ENCODE assay signal across 41 cellular contexts in genomic region chr22:19224557-19224956, GRCh38.
"Had no signal": no experiment of that assay in that cellular context is flagged by ENCODE, and none has a peak within 500 bp of the region (broad histone marks: within the 10 kb centered on the region; RNA-seq: fewer than 3 reads in every experiment).

No MANE protein-coding gene starts in this region.

- H3K27me3 Mint-ChIP-seq: activated naive CD4-positive, alpha-beta T cell treated with anti-CD3 and anti-CD28 coated beads, Interleukin-2, amount 50 U/mL, for 24 hours; activated naive CD8-positive, alpha-beta T cell; activated naive CD8-positive, alpha-beta T cell treated with anti-CD3 and anti-CD28 coated beads for 36 hours; activated naive CD8-positive, alpha-beta T cell treated with anti-CD3 and anti-CD28 coated beads, Interleukin-2, amount 10 ng/mL, durations not matched to agents 7 days and 5 days; activated naive CD8-positive, alpha-beta T cell treated with anti-CD3 and anti-CD28 coated beads, Interleukin-2, amount 50 U/mL, for 24 hours; activated T-cell treated with anti-CD3 and anti-CD28 coated beads, Interleukin-2, amount 50 U/mL, for 24 hours; activated T-helper 17 cell treated with anti-CD3 and anti-CD28 coated beads, Interleukin-2, amount 50 U/mL, for 72 hours; brain; central memory CD8-positive, alpha-beta T cell had no signal

- H3K4me1 Mint-ChIP-seq: activated naive CD4-positive, alpha-beta T cell treated with anti-CD3 and anti-CD28 coated beads, Interleukin-2, amount 10 ng/mL, durations not matched to agents 7 days and 5 days; activated naive CD4-positive, alpha-beta T cell treated with anti-CD3 and anti-CD28 coated beads, Interleukin-2, amount 50 U/mL, for 24 hours; activated naive CD8-positive, alpha-beta T cell treated with anti-CD3 and anti-CD28 coated beads for 36 hours; activated naive CD8-positive, alpha-beta T cell treated with anti-CD3 and anti-CD28 coated beads, Interleukin-2, amount 50 U/mL, for 24 hours; activated T-helper 17 cell treated with anti-CD3 and anti-CD28 coated beads, Interleukin-2, amount 50 U/mL, for 72 hours; brain; central memory CD8-positive, alpha-beta T cell had no signal

- FAIRE-seq: astrocyte, bronchial epithelial cell had no signal

- H3K9me3 Mint-ChIP-seq: activated naive CD4-positive, alpha-beta T cell treated with anti-CD3 and anti-CD28 coated beads for 36 hours; activated naive CD4-positive, alpha-beta T cell treated with anti-CD3 and anti-CD28 coated beads, Interleukin-2, amount 10 ng/mL, durations not matched to agents 7 days and 5 days; activated naive CD4-positive, alpha-beta T cell treated with anti-CD3 and anti-CD28 coated beads, Interleukin-2, amount 50 U/mL, for 24 hours; activated naive CD4-positive, alpha-beta T cell treated with anti-CD3 and anti-CD28 coated beads, Interleukin-2, amount 50 U/mL, for 72 hours; activated naive CD8-positive, alpha-beta T cell treated with anti-CD3 and anti-CD28 coated beads for 36 hours; activated naive CD8-positive, alpha-beta T cell treated with anti-CD3 and anti-CD28 coated beads, Interleukin-2, amount 10 ng/mL, durations not matched to agents 7 days and 5 days; activated naive CD8-positive, alpha-beta T cell treated with anti-CD3 and anti-CD28 coated beads, Interleukin-2, amount 50 U/mL, for 24 hours; activated T-cell treated with anti-CD3 and anti-CD28 coated beads, Interleukin-2, amount 50 U/mL, for 24 hours; activated T-cell treated with anti-CD3 and anti-CD28 coated beads, Interleukin-2, amount 50 U/mL, for 4 hours; activated T-cell treated with anti-CD3 and anti-CD28 coated beads, Interleukin-2, amount 50 U/mL, for 72 hours; activated T-helper 1 cell treated with anti-CD3 and anti-CD28 coated beads, Interleukin-12 subunit alpha, Interleukin-12 subunit beta, Interleukin-2, Interleukin-4 antibody, amounts not matched to agents 30 ng/mL and 10 ng/mL and 1 ng/mL, durations not matched to agents 14 hours and 24 hours and 36 hours; activated T-helper 17 cell treated with anti-CD3 and anti-CD28 coated beads, Interleukin-2, amount 50 U/mL, for 72 hours; activated T-helper 2 cell treated with anti-CD3 and anti-CD28 coated beads, Interferon-gamma antibody, Interleukin-2, Interleukin-4, amounts not matched to agents 10 μg/mL and 5 μg/mL and 100 μg/mL, durations not matched to agents 14 hours and 24 hours and 36 hours; brain; central memory CD8-positive, alpha-beta T cell had no signal

- DNase-seq: activated effector memory CD4-positive, alpha-beta T cell treated with anti-CD3 and anti-CD28 coated beads, Interleukin-2, amount 50 U/mL, for 16 hours; activated effector memory CD4-positive, alpha-beta T cell treated with Interleukin-2 at 50 U/mL for 16 hours; activated gamma-delta T cell; activated gamma-delta T cell treated with Interleukin-2 at 50 U/mL for 16 hours; activated naive CD4-positive, alpha-beta T cell; activated naive CD4-positive, alpha-beta T cell treated with anti-CD3 and anti-CD28 coated beads for 36 hours; activated naive CD4-positive, alpha-beta T cell treated with anti-CD3 and anti-CD28 coated beads, Interleukin-2, amount 10 ng/mL, durations not matched to agents 7 days and 5 days; activated naive CD4-positive, alpha-beta T cell treated with anti-CD3 and anti-CD28 coated beads, Interleukin-2, amount 50 U/mL, for 16 hours; activated naive CD4-positive, alpha-beta T cell treated with Interleukin-2 at 50 U/mL for 16 hours; activated naive CD8-positive, alpha-beta T cell treated with anti-CD3 and anti-CD28 coated beads for 36 hours; activated naive CD8-positive, alpha-beta T cell treated with anti-CD3 and anti-CD28 coated beads, Interleukin-2, amount 10 ng/mL, durations not matched to agents 7 days and 5 days; activated naive CD8-positive, alpha-beta T cell treated with anti-CD3 and anti-CD28 coated beads, Interleukin-2, amount 50 U/mL, for 24 hours; activated T-cell treated with anti-CD3 and anti-CD28 coated beads for 4 hours; activated T-cell treated with anti-CD3 and anti-CD28 coated beads, Interleukin-2, amount 50 U/mL, for 1 hour; activated T-cell treated with anti-CD3 and anti-CD28 coated beads, Interleukin-2, amount 50 U/mL, for 24 hours; activated T-cell treated with anti-CD3 and anti-CD28 coated beads, Interleukin-2, amount 50 U/mL, for 4 hours; activated T-cell treated with anti-CD3 and anti-CD28 coated beads, Interleukin-2, amount 50 U/mL, for 48 hours; activated T-cell treated with anti-CD3 and anti-CD28 coated beads, Interleukin-2, amount 50 U/mL, for 72 hours; amniotic stem cell; amygdala; anterior cingulate cortex; aorta; body of pancreas; brain microvascular endothelial cell; caudate nucleus; central memory CD4-positive, alpha-beta T cell; cerebellar nuclear complex had no signal

- H3K36me3 ChIP-seq: breast epithelium, cardiac muscle cell had no signal

- H3K27ac Mint-ChIP-seq: activated naive CD4-positive, alpha-beta T cell treated with anti-CD3 and anti-CD28 coated beads for 36 hours; activated naive CD4-positive, alpha-beta T cell treated with anti-CD3 and anti-CD28 coated beads, Interleukin-2, amount 10 ng/mL, durations not matched to agents 7 days and 5 days; activated naive CD4-positive, alpha-beta T cell treated with anti-CD3 and anti-CD28 coated beads, Interleukin-2, amount 50 U/mL, for 24 hours; activated naive CD4-positive, alpha-beta T cell treated with anti-CD3 and anti-CD28 coated beads, Interleukin-2, amount 50 U/mL, for 72 hours; activated naive CD8-positive, alpha-beta T cell; activated naive CD8-positive, alpha-beta T cell treated with anti-CD3 and anti-CD28 coated beads for 36 hours; activated naive CD8-positive, alpha-beta T cell treated with anti-CD3 and anti-CD28 coated beads, Interleukin-2, amount 10 ng/mL, durations not matched to agents 7 days and 5 days; activated naive CD8-positive, alpha-beta T cell treated with anti-CD3 and anti-CD28 coated beads, Interleukin-2, amount 50 U/mL, for 24 hours; activated T-cell treated with anti-CD3 and anti-CD28 coated beads, Interleukin-2, amount 50 U/mL, for 24 hours; activated T-cell treated with anti-CD3 and anti-CD28 coated beads, Interleukin-2, amount 50 U/mL, for 72 hours; activated T-helper 1 cell treated with anti-CD3 and anti-CD28 coated beads, Interleukin-12 subunit alpha, Interleukin-12 subunit beta, Interleukin-2, Interleukin-4 antibody, amounts not matched to agents 30 ng/mL and 10 ng/mL and 1 ng/mL, durations not matched to agents 14 hours and 24 hours and 36 hours; activated T-helper 2 cell treated with anti-CD3 and anti-CD28 coated beads, Interferon-gamma antibody, Interleukin-2, Interleukin-4, amounts not matched to agents 10 μg/mL and 5 μg/mL and 100 μg/mL, durations not matched to agents 14 hours and 24 hours and 36 hours; brain had no signal

- H3K27me3 ChIP-seq: adrenal gland, ascending aorta, body of pancreas, brain microvascular endothelial cell, breast epithelium, cardiac muscle cell had no signal

- H3K4me1 ChIP-seq: adrenal gland, ascending aorta, body of pancreas, breast epithelium had no signal

- H3K27ac ChIP-seq: adrenal gland, ascending aorta, body of pancreas, brain microvascular endothelial cell, breast epithelium, cardiac muscle cell had no signal

- H3K4me3 ChIP-seq: adrenal gland, ascending aorta, body of pancreas, breast epithelium, cardiac muscle cell had no signal

- H3K4me3 Mint-ChIP-seq: activated naive CD4-positive, alpha-beta T cell treated with anti-CD3 and anti-CD28 coated beads for 36 hours; activated naive CD4-positive, alpha-beta T cell treated with anti-CD3 and anti-CD28 coated beads, Interleukin-2, amount 10 ng/mL, durations not matched to agents 7 days and 5 days; activated naive CD4-positive, alpha-beta T cell treated with anti-CD3 and anti-CD28 coated beads, Interleukin-2, amount 50 U/mL, for 24 hours; activated naive CD8-positive, alpha-beta T cell; activated naive CD8-positive, alpha-beta T cell treated with anti-CD3 and anti-CD28 coated beads for 36 hours; activated naive CD8-positive, alpha-beta T cell treated with anti-CD3 and anti-CD28 coated beads, Interleukin-2, amount 10 ng/mL, durations not matched to agents 7 days and 5 days; activated naive CD8-positive, alpha-beta T cell treated with anti-CD3 and anti-CD28 coated beads, Interleukin-2, amount 50 U/mL, for 24 hours; activated T-cell treated with anti-CD3 and anti-CD28 coated beads, Interleukin-2, amount 50 U/mL, for 24 hours; activated T-cell treated with anti-CD3 and anti-CD28 coated beads, Interleukin-2, amount 50 U/mL, for 4 hours; activated T-cell treated with anti-CD3 and anti-CD28 coated beads, Interleukin-2, amount 50 U/mL, for 72 hours; activated T-helper 1 cell treated with anti-CD3 and anti-CD28 coated beads, Interleukin-12 subunit alpha, Interleukin-12 subunit beta, Interleukin-2, Interleukin-4 antibody, amounts not matched to agents 30 ng/mL and 10 ng/mL and 1 ng/mL, durations not matched to agents 14 hours and 24 hours and 36 hours; activated T-helper 17 cell treated with anti-CD3 and anti-CD28 coated beads, Interleukin-2, amount 50 U/mL, for 72 hours; brain; central memory CD8-positive, alpha-beta T cell had no signal

- H3K9me3 ChIP-seq: adrenal gland, ascending aorta, body of pancreas, breast epithelium had no signal

- H3K36me3 Mint-ChIP-seq: activated naive CD4-positive, alpha-beta T cell treated with anti-CD3 and anti-CD28 coated beads, Interleukin-2, amount 10 ng/mL, durations not matched to agents 7 days and 5 days; activated naive CD4-positive, alpha-beta T cell treated with anti-CD3 and anti-CD28 coated beads, Interleukin-2, amount 50 U/mL, for 24 hours; activated naive CD4-positive, alpha-beta T cell treated with anti-CD3 and anti-CD28 coated beads, Interleukin-2, amount 50 U/mL, for 72 hours; activated naive CD8-positive, alpha-beta T cell; activated naive CD8-positive, alpha-beta T cell treated with anti-CD3 and anti-CD28 coated beads for 36 hours; activated naive CD8-positive, alpha-beta T cell treated with anti-CD3 and anti-CD28 coated beads, Interleukin-2, amount 10 ng/mL, durations not matched to agents 7 days and 5 days had no signal

- ATAC-seq: activated naive CD4-positive, alpha-beta T cell treated with anti-CD3 and anti-CD28 coated beads, Interleukin-2, amount 50 U/mL, for 72 hours; activated naive CD8-positive, alpha-beta T cell treated with anti-CD3 and anti-CD28 coated beads, Interleukin-2, amount 50 U/mL, for 24 hours; activated T-cell treated with anti-CD3 and anti-CD28 coated beads, Interleukin-2, amount 50 U/mL, for 4 hours; activated T-cell treated with anti-CD3 and anti-CD28 coated beads, Interleukin-2, amount 50 U/mL, for 72 hours; activated T-helper 17 cell treated with anti-CD3 and anti-CD28 coated beads, Interleukin-2, amount 50 U/mL, for 72 hours; body of pancreas had no signal
